Comparison of ENCODE assay signal across 8 cellular contexts in the genomic region with DNA sequence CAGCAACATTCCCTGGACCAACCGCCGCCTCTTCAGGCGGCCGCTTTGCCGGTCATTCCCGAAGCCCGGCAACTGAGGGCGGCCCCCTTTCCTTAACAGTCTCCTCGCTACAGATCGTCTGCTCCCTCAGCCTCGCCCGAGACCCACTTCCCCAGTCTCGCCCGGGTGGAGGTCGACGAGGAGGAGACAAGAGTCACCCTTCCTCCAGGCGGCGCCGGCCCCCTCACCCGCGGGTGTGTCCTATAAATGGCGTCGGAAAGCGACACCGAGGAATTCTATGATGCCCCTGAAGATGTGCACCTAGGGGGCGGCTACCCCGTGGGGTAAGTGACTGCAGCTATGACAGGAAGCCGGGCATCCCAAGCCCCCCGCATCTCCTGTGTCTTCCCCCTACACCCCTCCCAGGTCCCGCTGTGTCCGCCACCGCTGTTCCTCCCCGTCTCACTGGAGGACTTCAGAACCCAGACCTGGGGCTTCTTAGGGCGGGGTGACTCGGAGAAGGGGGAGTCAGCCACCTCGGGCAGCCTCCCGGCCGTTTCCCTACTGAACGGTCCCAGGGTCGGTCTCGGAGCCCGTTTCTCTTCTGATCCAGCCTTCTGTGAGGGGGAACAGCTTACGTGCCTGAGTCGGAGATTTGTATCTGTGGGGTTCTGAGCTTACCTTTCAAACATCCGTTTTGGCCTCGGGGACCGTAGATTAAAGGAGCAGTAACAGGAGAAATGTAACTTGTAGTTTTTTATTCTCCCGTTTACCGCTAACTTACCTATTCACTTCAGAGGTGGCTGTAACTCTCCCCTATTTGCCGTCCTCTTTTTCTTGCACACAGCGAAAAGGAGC. TPM values are rescaled to one million over a fixed set of nuclear protein-coding genes. Genes with fewer than 3 reads are reported as not detected.
A peak's percentile ranks its signal among the peaks of the same experiment; 100 is the strongest.
DNase-seq lines count a peak whose midpoint lies in the region; ATAC-seq and TF ChIP-seq lines count a peak whose summit lies in the region.

No MANE protein-coding gene starts in this region.

- H3K27me3 ChIP-seq in HAP-1 (ENCODE audit: low read depth) (no peaks in the 10 kb centered on the region), lower lobe of right lung (ENCODE audit: low read depth) (no peaks in the 10 kb centered on the region)

- H3K9me3 Mint-ChIP-seq in activated CD4-positive, alpha-beta T cell treated with anti-CD3 and anti-CD28 coated beads for 36 hours (ENCODE audit: low read depth), result no peaks in the 10 kb centered on the region

- H3K4me3 ChIP-seq in HAP-1, result peak overlapping the region; percentile 79
- H3K4me3 ChIP-seq in choroid plexus epithelial cell (ENCODE audit: low read depth, low read length), result peak overlapping the region; percentile 75
- H3K4me3 ChIP-seq in lower lobe of right lung, result peak overlapping the region; percentile 71

- peak; percentile 37 for ATAC-seq in activated CD4-positive, alpha-beta T cell treated with anti-CD3 and anti-CD28 coated beads for 36 hours
- peak; percentile 57 to 61 for ATAC-seq in lower lobe of right lung

- peak overlapping the region; percentile 96 for H3K4me3 Mint-ChIP-seq in activated CD4-positive, alpha-beta T cell treated with anti-CD3 and anti-CD28 coated beads for 36 hours

- H3K4me1 ChIP-seq in HAP-1 (peaks cover 26% of the 10 kb centered on the region), lower lobe of right lung (peaks cover 29% of the 10 kb centered on the region)

- H3K9me3 ChIP-seq in HAP-1 (no peaks in the 10 kb centered on the region), lower lobe of right lung (no peaks in the 10 kb centered on the region)

- peak overlapping the region; percentile 95 for H3K27ac Mint-ChIP-seq in activated CD4-positive, alpha-beta T cell treated with anti-CD3 and anti-CD28 coated beads for 36 hours

- H3K4me1 Mint-ChIP-seq in activated CD4-positive, alpha-beta T cell treated with anti-CD3 and anti-CD28 coated beads for 36 hours, result peaks cover 32% of the 10 kb centered on the region

- no peaks in the 10 kb centered on the region for H3K36me3 Mint-ChIP-seq in activated CD4-positive, alpha-beta T cell treated with anti-CD3 and anti-CD28 coated beads for 36 hours (ENCODE audit: low read depth)

- peak; percentile 8 for TF ChIP-seq CTCF in choroid plexus epithelial cell (conservative IDR thresholded peaks at IDR 0.05; ENCODE audit: low read depth, low read length)
- peak; percentile 8 for TF ChIP-seq CTCF in lower lobe of right lung (IDR thresholded peaks at IDR 0.05)

- no peaks in the 10 kb centered on the region for H3K36me3 ChIP-seq in HAP-1 (replicated peaks)
- no peaks in the 10 kb centered on the region for H3K36me3 ChIP-seq in lower lobe of right lung

- peak overlapping the region; percentile 90 for H3K27ac ChIP-seq in lower lobe of right lung

- DNase-seq in GM03348 (ENCODE audit: low spot score) (peak; percentile 33), HAP-1 (ENCODE audit: low spot score in 2 of 2) (peak in 1 of 2 experiments; percentile 84), MV-4-11 (lab: John Stamatoyannopoulos, UW) (peak; percentile 28), choroid plexus epithelial cell (ENCODE audit: low read depth) (no peak), lower lobe of right lung (peak; percentile 65), DMS153 (lab: John Stamatoyannopoulos, UW) (no peak)
- peak; percentile 68 for DNase-seq in activated CD4-positive, alpha-beta T cell treated with anti-CD3 and anti-CD28 coated beads for 36 hours
- DNase-seq in stimulated activated CD8-positive, alpha-beta memory T cell treated with anti-CD3 and anti-CD28 coated beads, Interleukin-15, amount 100 ng/mL, for 1 hour (ENCODE audit: low read depth), result peak; percentile 22

- intact Hi-C loops in activated CD4-positive, alpha-beta T cell treated with anti-CD3 and anti-CD28 coated beads for 36 hours (cut with DNase I, micrococcal nuclease), result loop anchor here (1.0 to 10.0 kb wide), 6 partner anchors 78 to 628 kb away; a partner anchor contains a TSS
- intact Hi-C loops in lower lobe of right lung (cut with DNase I), result no loop called here

- POLR2A ChIA-PET in activated CD4-positive, alpha-beta T cell treated with anti-CD3 and anti-CD28 coated beads for 36 hours (lab: Charles Lee), result interaction anchor here (0.5 kb wide), 1 partner anchor 41 kb away, joined by 4 read pairs; no protein-coding TSS in a partner anchor

- H3K27me3 Mint-ChIP-seq in activated CD4-positive, alpha-beta T cell treated with anti-CD3 and anti-CD28 coated beads for 36 hours, result no peaks in the 10 kb centered on the region

- CTCF ChIA-PET in activated CD4-positive, alpha-beta T cell treated with anti-CD3 and anti-CD28 coated beads for 36 hours (lab: Charles Lee), result no interaction called here

- in situ Hi-C loops in HAP-1 (cut with MboI; ENCODE audit: low sequenced_read_pairs), result no loop called here

RNA-seq across cellular contexts. Expression of a gene that starts 0.6 kb away (rescaled TPM):
- total RNA-seq in activated CD4-positive, alpha-beta T cell treated with anti-CD3 and anti-CD28 coated beads for 36 hours, result 1 to 10 TPM; 8.9 to 9.3 TPM
- total RNA-seq in lower lobe of right lung, result 16.7 TPM

Comparison
In these comparisons a context has a peak if more than half of its experiments do, and no peak if none do; other contexts are left out.
1. DNase-seq: peak in GM03348 (single experiment), MV-4-11 (single experiment), activated CD4-positive, alpha-beta T cell treated with anti-CD3 and anti-CD28 coated beads for 36 hours (single experiment), lower lobe of right lung (single experiment) and stimulated activated CD8-positive, alpha-beta memory T cell treated with anti-CD3 and anti-CD28 coated beads, Interleukin-15, amount 100 ng/mL, for 1 hour (single experiment); none in choroid plexus epithelial cell (single experiment) and DMS153 (single experiment).
2. Peak in every context shown above with its lines, with median percentiles within 50 percentile points of each other: H3K4me3 ChIP-seq.